Comparison of ENCODE assay signal across 9 cellular contexts in the genomic region with DNA sequence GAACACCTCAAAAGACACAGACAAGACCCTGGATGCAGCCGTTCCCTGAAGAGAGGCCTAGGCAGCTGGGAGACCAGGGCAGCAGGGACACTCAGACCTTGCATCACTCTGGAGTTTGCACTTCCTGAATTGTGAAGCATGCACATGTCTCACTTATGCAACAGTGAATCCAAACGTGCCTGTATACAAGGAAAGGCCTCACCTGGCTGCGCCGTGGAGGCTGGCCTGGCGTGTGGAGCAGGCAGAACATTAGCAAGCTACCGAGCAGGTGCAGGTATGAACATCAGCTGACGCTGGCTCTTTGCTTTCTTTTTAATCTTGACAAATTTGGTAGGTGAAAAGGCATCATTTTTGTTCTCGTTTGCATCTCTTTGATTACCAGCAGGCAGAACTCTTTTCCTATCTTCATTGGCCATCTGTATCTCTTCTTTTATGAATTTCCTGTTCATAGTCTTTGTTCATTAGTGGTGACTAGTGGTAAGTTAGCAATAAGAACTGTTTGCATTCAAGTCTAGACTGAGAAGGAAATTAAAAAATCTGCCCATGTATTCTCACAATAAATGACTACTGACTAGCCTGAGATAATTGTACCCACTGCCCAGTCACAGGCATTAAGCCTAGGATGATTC. TPM values are rescaled to one million over a fixed set of nuclear protein-coding genes. Genes with fewer than 3 reads are reported as not detected.
DNase-seq lines count a peak whose midpoint lies in the region; ATAC-seq and TF ChIP-seq lines count a peak whose summit lies in the region.
"Had no signal": no experiment of that assay in that cellular context is flagged by ENCODE, and none has a peak within 500 bp of the region (broad histone marks: within the 10 kb centered on the region; RNA-seq: fewer than 3 reads in every experiment).

No MANE protein-coding gene starts in this region.

- no peaks in the 10 kb centered on the region for H3K27me3 Mint-ChIP-seq in CD4-positive, CD25-positive, alpha-beta regulatory T cell
- no peaks in the 10 kb centered on the region for H3K27me3 Mint-ChIP-seq in activated T-helper 1 cell treated with anti-CD3 and anti-CD28 coated beads, Interleukin-12 subunit alpha, Interleukin-12 subunit beta, Interleukin-2, Interleukin-4 antibody, amounts not matched to agents 30 ng/mL and 10 ng/mL and 1 ng/mL, durations not matched to agents 14 hours and 24 hours and 36 hours (ENCODE audit: insufficient read depth)

- intact Hi-C loops in activated T-helper 1 cell treated with anti-CD3 and anti-CD28 coated beads, Interleukin-12 subunit alpha, Interleukin-12 subunit beta, Interleukin-2, Interleukin-4 antibody, amounts not matched to agents 30 ng/mL and 10 ng/mL and 1 ng/mL, durations not matched to agents 14 hours and 24 hours and 36 hours (cut with micrococcal nuclease), result no loop called here
- intact Hi-C loops in left lung (cut with DNase I), result no loop called here

- H3K36me3 Mint-ChIP-seq in CD4-positive, CD25-positive, alpha-beta regulatory T cell, result peaks cover 12% of the 10 kb centered on the region
- H3K36me3 Mint-ChIP-seq in activated T-helper 1 cell treated with anti-CD3 and anti-CD28 coated beads, Interleukin-12 subunit alpha, Interleukin-12 subunit beta, Interleukin-2, Interleukin-4 antibody, amounts not matched to agents 30 ng/mL and 10 ng/mL and 1 ng/mL, durations not matched to agents 14 hours and 24 hours and 36 hours (ENCODE audit: low read depth), result peaks cover 20% of the 10 kb centered on the region

- TF ChIP-seq CTCF in left lung (IDR thresholded peaks at IDR 0.05), result no peak

- peak overlapping the region; percentile 61 for H3K27ac ChIP-seq in CD4-positive, CD25-positive, alpha-beta regulatory T cell (ENCODE audit: insufficient read depth, low read length, poor library complexity, severe bottlenecking)
- peak overlapping the region in 1 of 2 donors; percentile 23 for H3K27ac ChIP-seq in left lung
- H3K27ac ChIP-seq: parathyroid adenoma had no signal

- peaks cover 29% of the 10 kb centered on the region for H3K4me1 ChIP-seq in CD4-positive, CD25-positive, alpha-beta regulatory T cell (ENCODE audit: control insufficient read depth, insufficient read depth, low read length, poor library complexity, severe bottlenecking)
- peaks cover 0 to 41% of the 10 kb centered on the region in 2 donors for H3K4me1 ChIP-seq in left lung

- peak overlapping the region; percentile 13 to 53 (median 31) for H3K4me3 Mint-ChIP-seq in CD4-positive, CD25-positive, alpha-beta regulatory T cell
- no peak overlapping the region for H3K4me3 Mint-ChIP-seq in activated T-helper 1 cell treated with anti-CD3 and anti-CD28 coated beads, Interleukin-12 subunit alpha, Interleukin-12 subunit beta, Interleukin-2, Interleukin-4 antibody, amounts not matched to agents 30 ng/mL and 10 ng/mL and 1 ng/mL, durations not matched to agents 14 hours and 24 hours and 36 hours

- peak; percentile 52 to 60 for ATAC-seq in CD4-positive, CD25-positive, alpha-beta regulatory T cell (ENCODE audit: low read depth in 2 of 2)
- ATAC-seq in left lung (peak; percentile 61), HG02759 (IDR thresholded peaks at IDR 0.05; ENCODE audit: unreplicated experiment) (no peak), GM18909 (IDR thresholded peaks at IDR 0.05; ENCODE audit: poor library complexity, unreplicated experiment) (no peak)

- H3K9me3 Mint-ChIP-seq in CD4-positive, CD25-positive, alpha-beta regulatory T cell, result no peaks in the 10 kb centered on the region
- H3K9me3 Mint-ChIP-seq in activated T-helper 1 cell treated with anti-CD3 and anti-CD28 coated beads, Interleukin-12 subunit alpha, Interleukin-12 subunit beta, Interleukin-2, Interleukin-4 antibody, amounts not matched to agents 30 ng/mL and 10 ng/mL and 1 ng/mL, durations not matched to agents 14 hours and 24 hours and 36 hours, result no peaks in the 10 kb centered on the region

- no peaks in the 10 kb centered on the region for H3K27me3 ChIP-seq in CD4-positive, CD25-positive, alpha-beta regulatory T cell (ENCODE audit: control insufficient read depth, insufficient read depth, low read length)
- no peaks in the 10 kb centered on the region for H3K27me3 ChIP-seq in left lung

- peak overlapping the region; percentile 5 to 72 (median 59) for H3K27ac Mint-ChIP-seq in CD4-positive, CD25-positive, alpha-beta regulatory T cell
- H3K27ac Mint-ChIP-seq in activated T-helper 1 cell treated with anti-CD3 and anti-CD28 coated beads, Interleukin-12 subunit alpha, Interleukin-12 subunit beta, Interleukin-2, Interleukin-4 antibody, amounts not matched to agents 30 ng/mL and 10 ng/mL and 1 ng/mL, durations not matched to agents 14 hours and 24 hours and 36 hours, result peak overlapping the region; percentile 6

- H3K4me1 Mint-ChIP-seq in CD4-positive, CD25-positive, alpha-beta regulatory T cell, result peaks cover 10 to 65% (median 43%) of the 10 kb centered on the region in 4 donors
- H3K4me1 Mint-ChIP-seq in activated T-helper 1 cell treated with anti-CD3 and anti-CD28 coated beads, Interleukin-12 subunit alpha, Interleukin-12 subunit beta, Interleukin-2, Interleukin-4 antibody, amounts not matched to agents 30 ng/mL and 10 ng/mL and 1 ng/mL, durations not matched to agents 14 hours and 24 hours and 36 hours (ENCODE audit: low read depth), result peaks cover 42% of the 10 kb centered on the region

- DNase-seq in CD4-positive, CD25-positive, alpha-beta regulatory T cell, result peak in 2 of 3 donors; percentile 34
- DNase-seq in Jurkat, Clone E6-1 (ENCODE audit: low read depth, low spot score), result peak; percentile 44
- DNase-seq in activated T-helper 1 cell treated with anti-CD3 and anti-CD28 coated beads, Interleukin-12 subunit alpha, Interleukin-12 subunit beta, Interleukin-2, Interleukin-4 antibody, amounts not matched to agents 30 ng/mL and 10 ng/mL and 1 ng/mL, durations not matched to agents 14 hours and 24 hours and 36 hours (ENCODE audit: low spot score), result no peak
- DNase-seq in left lung (no peak), SK-N-DZ (ENCODE audit: low spot score) (no peak), NCI-H82 (lab: John Stamatoyannopoulos, UW) (no peak)

- H3K4me3 ChIP-seq in CD4-positive, CD25-positive, alpha-beta regulatory T cell (ENCODE audit: low read depth, low read length), result peak overlapping the region; percentile 15
- no peak overlapping the region; the same call in 1 of the 2 replicates for H3K4me3 ChIP-seq in Jurkat, Clone E6-1 (ENCODE audit: low read length)
- H3K4me3 ChIP-seq in left lung, result no peak overlapping the region

- H3K9me3 ChIP-seq in CD4-positive, CD25-positive, alpha-beta regulatory T cell (ENCODE audit: control insufficient read depth in 2 of 2, low read length in 2 of 2), result no peaks in the 10 kb centered on the region
- no peaks in the 10 kb centered on the region for H3K9me3 ChIP-seq in left lung

- peaks cover 26% of the 10 kb centered on the region for H3K36me3 ChIP-seq in CD4-positive, CD25-positive, alpha-beta regulatory T cell (ENCODE audit: control insufficient read depth, insufficient read depth, low read length)
- peaks cover 0 to 4% of the 10 kb centered on the region in 2 donors for H3K36me3 ChIP-seq in left lung

RNA-seq across cellular contexts. Expression of a gene that starts 37.2 kb away (rescaled TPM):
- total RNA-seq in CD4-positive, CD25-positive, alpha-beta regulatory T cell, result 64.7 TPM
- 10 to 100 TPM; 23.7 to 29.5 (median 26.0) TPM for polyA plus RNA-seq in CD4-positive, CD25-positive, alpha-beta regulatory T cell
- polyA plus RNA-seq in Jurkat, Clone E6-1 (2012; ENCODE audit: insufficient read depth, insufficient read length), result 91.1 TPM
- total RNA-seq in activated T-helper 1 cell treated with anti-CD3 and anti-CD28 coated beads, Interleukin-12 subunit alpha, Interleukin-12 subunit beta, Interleukin-2, Interleukin-4 antibody, amounts not matched to agents 30 ng/mL and 10 ng/mL and 1 ng/mL, durations not matched to agents 14 hours and 24 hours and 36 hours, result 165 and 172 TPM in 2 replicates
- 100 to 1,000 TPM in 1 of 2 donors, 10 to 100 TPM in 1; 92.1 to 172 TPM for total RNA-seq in left lung
- polyA plus RNA-seq in SK-N-DZ (2014; cell fraction: cytosol; rRNA removed), result 0.21 and 1.0 TPM in 2 replicates
- polyA plus RNA-seq in SK-N-DZ (2014; cell fraction: nucleus; rRNA removed), result 2.3 and 4.7 TPM in 2 replicates

RNA-seq across cellular contexts. Expression of a gene that starts 40.7 kb away (rescaled TPM):
- total RNA-seq in CD4-positive, CD25-positive, alpha-beta regulatory T cell, result 180 TPM
- polyA plus RNA-seq in CD4-positive, CD25-positive, alpha-beta regulatory T cell, result 10 to 100 TPM; 13.3 to 20.5 (median 15.2) TPM
- polyA plus RNA-seq in Jurkat, Clone E6-1 (2012; ENCODE audit: insufficient read depth, insufficient read length), result 34.2 TPM
- 53.4 and 59.4 TPM in 2 replicates for total RNA-seq in activated T-helper 1 cell treated with anti-CD3 and anti-CD28 coated beads, Interleukin-12 subunit alpha, Interleukin-12 subunit beta, Interleukin-2, Interleukin-4 antibody, amounts not matched to agents 30 ng/mL and 10 ng/mL and 1 ng/mL, durations not matched to agents 14 hours and 24 hours and 36 hours
- total RNA-seq in left lung, result 10 to 100 TPM; 36.2 to 47.1 TPM
- 17.5 and 26.9 TPM in 2 replicates for polyA plus RNA-seq in SK-N-DZ (2014; cell fraction: cytosol; rRNA removed)
- polyA plus RNA-seq in SK-N-DZ (2014; cell fraction: nucleus; rRNA removed), result 23.3 and 27.8 TPM in 2 replicates

Comparison
In these comparisons a context has a peak if more than half of its experiments do, and no peak if none do; other contexts are left out.
1. ATAC-seq: peak in CD4-positive, CD25-positive, alpha-beta regulatory T cell (2 of 2) and left lung (single experiment); none in HG02759 (single experiment) and GM18909 (single experiment).
2. DNase-seq: peak in CD4-positive, CD25-positive, alpha-beta regulatory T cell (2 of 3) and Jurkat, Clone E6-1 (single experiment); none in activated T-helper 1 cell treated with anti-CD3 and anti-CD28 coated beads, Interleukin-12 subunit alpha, Interleukin-12 subunit beta, Interleukin-2, Interleukin-4 antibody, amounts not matched to agents 30 ng/mL and 10 ng/mL and 1 ng/mL, durations not matched to agents 14 hours and 24 hours and 36 hours (single experiment), left lung (0 of 2), SK-N-DZ (single experiment) and NCI-H82 (single experiment).